Comparison of ENCODE assay signal across 29 cellular contexts in genomic region chr17:69150333-69150732, GRCh38. TPM values are rescaled to one million over a fixed set of nuclear protein-coding genes. Genes with fewer than 3 reads are reported as not detected.
"Had no signal": no experiment of that assay in that cellular context is flagged by ENCODE, and none has a peak within 500 bp of the region (broad histone marks: within the 10 kb centered on the region; RNA-seq: fewer than 3 reads in every experiment).

No MANE protein-coding gene starts in this region.

- H3K4me3 ChIP-seq: adrenal gland, body of pancreas, colonic mucosa, gastroesophageal sphincter, heart right ventricle had no signal

- H3K9me3 ChIP-seq: body of pancreas, colonic mucosa, gastroesophageal sphincter, heart right ventricle had no signal

- FAIRE-seq: endometrium, endothelial cell of umbilical vein, TTC549 had no signal

- H3K36me3 ChIP-seq: adrenal gland, colonic mucosa, WERI-Rb-1 had no signal

- ATAC-seq: activated CD4-positive, CD25-positive, alpha-beta regulatory T cell treated with anti-CD3 and anti-CD28 coated beads, Interleukin-2, amount 50 U/mL, for 24 hours; activated CD8-positive, alpha-beta T cell treated with anti-CD3 and anti-CD28 coated beads for 36 hours; activated T-cell treated with anti-CD3 and anti-CD28 coated beads, Interleukin-2, amount 50 U/mL, for 4 hours; activated T-helper 17 cell treated with anti-CD3 and anti-CD28 coated beads, Interleukin-2, amount 50 U/mL, for 72 hours; body of pancreas; foreskin keratinocyte; gastroesophageal sphincter; heart right ventricle had no signal

- DNase-seq: activated B cell treated with CpG ODN at 0.5 μM for 24 hours; activated CD4-positive, alpha-beta T cell treated with anti-CD3 and anti-CD28 coated beads for 48 hours; activated CD4-positive, alpha-beta T cell treated with anti-CD3 and anti-CD28 coated beads, Interleukin-2, amount 50 U/mL, for 1 hour; activated CD4-positive, alpha-beta T cell treated with anti-CD3 and anti-CD28 coated beads, Interleukin-2, amount 50 U/mL, for 48 hours; activated CD8-positive, alpha-beta memory T cell treated with anti-CD3 and anti-CD28 coated beads for 24 hours; activated CD8-positive, alpha-beta T cell treated with anti-CD3 and anti-CD28 coated beads for 36 hours; activated effector memory CD4-positive, alpha-beta T cell treated with Interleukin-2 at 50 U/mL for 16 hours; activated gamma-delta T cell treated with Interleukin-2 at 50 U/mL for 16 hours; activated naive CD4-positive, alpha-beta T cell treated with anti-CD3 and anti-CD28 coated beads, Interleukin-2, amount 50 U/mL, for 16 hours; activated naive CD4-positive, alpha-beta T cell treated with Interleukin-2 at 50 U/mL for 16 hours; activated T-cell treated with anti-CD3 and anti-CD28 coated beads, Interleukin-2, amount 50 U/mL, for 4 hours; adrenal gland; amygdala; aorta; body of pancreas; caudate nucleus; colonic mucosa; effector CD8-positive, alpha-beta T cell; foreskin keratinocyte; heart right ventricle; T-helper 2 cell; WERI-Rb-1 had no signal

- H3K27me3 ChIP-seq: adrenal gland, body of pancreas, colonic mucosa, foreskin keratinocyte, gastroesophageal sphincter, heart right ventricle had no signal

- H3K4me1 ChIP-seq: adrenal gland, body of pancreas, colonic mucosa, foreskin keratinocyte, gastroesophageal sphincter, heart right ventricle had no signal

- H3K27ac ChIP-seq: adrenal gland, body of pancreas, colonic mucosa, epithelial cell of prostate, foreskin keratinocyte, gastroesophageal sphincter, heart right ventricle, WERI-Rb-1 had no signal

RNA-seq across cellular contexts. Expression of gene ABCA6, which starts 8.6 kb away (rescaled TPM):
- total RNA-seq: activated CD8-positive, alpha-beta T cell treated with anti-CD3 and anti-CD28 coated beads for 36 hours; foreskin keratinocyte had no signal
- polyA plus RNA-seq: foreskin keratinocyte had no signal
